ENCODE assay signal across 1 cellular context in the genomic region with DNA sequence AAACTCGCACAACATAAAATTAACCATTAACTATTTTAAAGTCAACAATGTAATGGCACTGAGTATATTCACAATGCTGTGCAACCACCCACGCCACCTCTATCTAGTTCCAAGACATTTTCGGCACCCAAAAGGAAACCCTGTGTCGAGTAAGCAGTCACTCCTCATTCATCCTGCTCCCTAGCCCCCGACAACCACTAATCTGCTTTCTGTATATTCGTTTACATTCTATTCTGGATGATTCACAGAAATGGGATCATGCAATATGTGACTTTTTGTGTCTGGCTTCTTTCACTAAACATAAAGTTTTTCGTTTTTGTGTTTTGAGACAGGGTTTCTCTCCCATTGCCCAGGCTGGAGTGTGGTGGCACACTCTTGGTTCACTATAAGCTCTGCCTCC.
TF ChIP-seq lines count a peak whose summit lies in the region.

No MANE protein-coding gene starts in this region.

TF ChIP-seq in SK-N-SH treated with all-trans-retinoic acid at 6 μM for 48 hours, 23 proteins besides CTCF, POLR2A, EP300 and RAD21 (continued from another document):
- TF ChIP-seq ZFP30 (CRISPR knock-in tag; IDR thresholded peaks at IDR 0.05), result no peak
